1 cellular context compared by ENCODE assay signal in genomic region chr9:88947581-88948573, GRCh38.
TF ChIP-seq lines count a peak whose summit lies in the region.

No MANE protein-coding gene starts in this region.

TF ChIP-seq in H1, 55 proteins besides CTCF, POLR2A, EP300 and RAD21:
- peak; percentile 52; the same call in 1 of the 2 replicates for TF ChIP-seq MAFK (IDR thresholded peaks at IDR 0.05; ENCODE audit: low read depth, low read length)
- TF ChIP-seq ASH2L (IDR thresholded peaks at IDR 0.05; ENCODE audit: low read length), result no peak
